33 cellular contexts compared by ENCODE assay signal in genomic region chr3:48592519-48593087, GRCh38. TPM values are rescaled to one million over a fixed set of nuclear protein-coding genes. Genes with fewer than 3 reads are reported as not detected.
DNase-seq lines count a peak whose midpoint lies in the region; ATAC-seq and TF ChIP-seq lines count a peak whose summit lies in the region.
"Had no signal": no experiment of that assay in that cellular context is flagged by ENCODE, and none has a peak within 500 bp of the region (broad histone marks: within the 10 kb centered on the region; RNA-seq: fewer than 3 reads in every experiment).

No MANE protein-coding gene starts in this region.

- POLR2A ChIA-PET in SK-N-SH (lab: Yijun Ruan, JAX) = no interaction called here
- POLR2A ChIA-PET in Panc1 (lab: Charles Lee) = no interaction called here

- in situ Hi-C loops in Panc1 (cut with HindIII; ENCODE audit: low pct_unique_long_range_greater_than_20kb, low sequenced_read_pairs) = no loop called here

- ATAC-seq in SK-N-SH treated with all-trans-retinoic acid at 6 μM for 48 hours = no peak
- no peak for ATAC-seq in Panc1
- ATAC-seq: foreskin keratinocyte; heart left ventricle; left lobe of liver; sciatic nerve; stimulated activated naive B cell treated with anti-CD40 and anti-IgM and Interleukin-4, amounts not matched to agents 10 μg/mL and 1 μg/mL and 100 μg/mL, for 72 hours had no signal

- no peak for TF ChIP-seq POLR2A in Peyer's patch (IDR thresholded peaks at IDR 0.05)

- H3K9me3 ChIP-seq in SK-N-SH (no peaks in the 10 kb centered on the region), Panc1 (ENCODE audit: control insufficient read depth, insufficient read depth, low read depth, low read length) (no peaks in the 10 kb centered on the region), smooth muscle cell (replicated peaks; ENCODE audit: low read depth) (no peaks in the 10 kb centered on the region), Peyer's patch (no peaks in the 10 kb centered on the region)
- H3K9me3 ChIP-seq: colonic mucosa, heart left ventricle had no signal

- H4K20me1 ChIP-seq in SK-N-SH (ENCODE audit: insufficient read depth) (no peaks in the 10 kb centered on the region), smooth muscle cell (ENCODE audit: low read depth) (peaks cover 48% of the 10 kb centered on the region)

- H3K36me3 ChIP-seq in SK-N-SH (replicated peaks in 1 of 2; ENCODE audit: control insufficient read depth in 1 of 2, insufficient read depth in 2 of 2, low read length in 1 of 2) (no peaks in the 10 kb centered on the region), Panc1 (ENCODE audit: control insufficient read depth, insufficient read depth, low read length) (no peaks in the 10 kb centered on the region), smooth muscle cell (ENCODE audit: low read depth) (no peaks in the 10 kb centered on the region), Peyer's patch (no peaks in the 10 kb centered on the region)
- H3K36me3 ChIP-seq: colonic mucosa had no signal

- H3K9me2 ChIP-seq in SK-N-SH = no peaks in the 10 kb centered on the region

- DNase-seq in SK-N-SH (no peak), Panc1 (ENCODE audit: low read depth, low spot score) (no peak), epithelial cell of esophagus (ENCODE audit: low read depth) (no peak), smooth muscle cell (lab: John Stamatoyannopoulos, UW; ENCODE audit: unreplicated experiment) (no peak), NCI-H2171 (lab: John Stamatoyannopoulos, UW) (no peak), Peyer's patch (no peak), dorsolateral prefrontal cortex (no peak)
- DNase-seq: activated naive CD4-positive, alpha-beta T cell treated with anti-CD3 and anti-CD28 coated beads, Interleukin-2, amount 10 ng/mL, durations not matched to agents 7 days and 5 days; amniotic stem cell; colonic mucosa; effector memory CD4-positive, alpha-beta T cell; foreskin keratinocyte; GOT3; heart left ventricle; NCI-H1105 treated with DMSO at 0.1 percent for 48 hours; NCI-H2029; NCI-H2227 treated with DMSO at 0.1 percent for 48 hours; stimulated activated CD4-positive, alpha-beta T cell treated with anti-CD3 and anti-CD28 coated beads, Interleukin-15, amount 100 ng/mL, for 24 hours; stimulated activated naive B cell treated with anti-CD40 and anti-IgM and Interleukin-4, amounts not matched to agents 10 μg/mL and 1 μg/mL and 100 μg/mL, for 72 hours; SW 1271; T1000 had no signal

- peaks cover 19% of the 10 kb centered on the region for H3F3A ChIP-seq in SK-N-SH (replicated peaks; ENCODE audit: insufficient read depth)
- peaks cover 16% of the 10 kb centered on the region for H3F3A ChIP-seq in smooth muscle cell (ENCODE audit: low read depth)

- H3K4me2 ChIP-seq in SK-N-SH (no peak overlapping the region), smooth muscle cell (peak overlapping the region; percentile 77)

- H3K27ac ChIP-seq in SK-N-SH (ENCODE audit: low read depth in 2 of 2, low read length in 1 of 2) (no peak overlapping the region), Panc1 (ENCODE audit: low read length) (no peak overlapping the region), smooth muscle cell (ENCODE audit: low read depth) (no peak overlapping the region), Peyer's patch (no peak overlapping the region), dorsolateral prefrontal cortex (no peak overlapping the region)
- H3K27ac ChIP-seq: 22Rv1, colonic mucosa, foreskin keratinocyte, heart left ventricle had no signal

- no peak for TF ChIP-seq EP300 in SK-N-SH (IDR thresholded peaks at IDR 0.05; ENCODE audit: borderline replicate concordance in 1 of 2, low read depth in 1 of 2, low read length in 1 of 2)

- H3K79me2 ChIP-seq in SK-N-SH (ENCODE audit: insufficient read depth) (peaks cover 5% of the 10 kb centered on the region; the same call in 1 of the 2 replicates), smooth muscle cell (ENCODE audit: low read depth) (peaks cover 15% of the 10 kb centered on the region)

- H3K27me3 ChIP-seq in SK-N-SH (ENCODE audit: insufficient read depth) (no peaks in the 10 kb centered on the region), Panc1 (ENCODE audit: control insufficient read depth, insufficient read depth, low read length) (no peaks in the 10 kb centered on the region), smooth muscle cell (ENCODE audit: low read depth) (no peaks in the 10 kb centered on the region), Peyer's patch (no peaks in the 10 kb centered on the region), dorsolateral prefrontal cortex (peaks cover 0 to 10% (median 0%) of the 10 kb centered on the region in 45 donors)
- H3K27me3 ChIP-seq: foreskin keratinocyte had no signal

- 83% methylated on average over 14 of the region's 21 CpGs for WGBS in SK-N-SH (ENCODE audit: low lambda C conversion rate)
- 91% methylated on average over 21 of the region's 21 CpGs for WGBS in smooth muscle cell (ENCODE audit: low lambda C conversion rate)

- CTCF ChIA-PET in SK-N-SH (lab: Yijun Ruan, JAX) (interaction anchor here (1.1 kb wide), 1 partner anchor 35 kb away, joined by 4 read pairs; no protein-coding TSS in a partner anchor), Panc1 (lab: Charles Lee) (no interaction called here)

- H3K4me1 ChIP-seq in SK-N-SH (ENCODE audit: control insufficient read depth in 1 of 2, insufficient read depth in 2 of 2, low read depth in 1 of 2, low read length in 1 of 2) (peaks cover 12 to 19% of the 10 kb centered on the region in 2 experiments; a peak in 3 of 4 replicates), Panc1 (ENCODE audit: control insufficient read depth, insufficient read depth, low read length) (peaks cover 17% of the 10 kb centered on the region), smooth muscle cell (ENCODE audit: low read depth) (peaks cover 7% of the 10 kb centered on the region), Peyer's patch (peaks cover 0 to 20% (median 3%) of the 10 kb centered on the region in 4 donors)

- TF ChIP-seq RAD21 in SK-N-SH (IDR thresholded peaks at IDR 0.05; ENCODE audit: low read length) = no peak

- TSS peak; percentile 50 for BruUV-seq in Panc1 (replicated peaks; lab: Mats Ljungman, UMichigan)

- H2AFZ ChIP-seq in SK-N-SH (ENCODE audit: low read depth) (no peak overlapping the region), smooth muscle cell (ENCODE audit: low read depth) (no peak overlapping the region)

- intact Hi-C loops in Panc1 (cut with micrococcal nuclease; ENCODE audit: unreplicated experiment) (no loop called here), dorsolateral prefrontal cortex (cut with DNase I) (no loop called here)

- TF ChIP-seq CTCF in SK-N-SH (IDR thresholded peaks at IDR 0.05) = no peak
- TF ChIP-seq CTCF in Panc1 (IDR thresholded peaks at IDR 0.05) = no peak
- TF ChIP-seq CTCF in epithelial cell of esophagus (IDR thresholded peaks at IDR 0.05; ENCODE audit: insufficient read depth, low read depth, low read length, missing control alignments) = no peak
- TF ChIP-seq CTCF in smooth muscle cell (IDR thresholded peaks at IDR 0.05; ENCODE audit: borderline replicate concordance, insufficient read depth, poor library complexity, severe bottlenecking) = no peak
- TF ChIP-seq CTCF in Peyer's patch (IDR thresholded peaks at IDR 0.05) = no peak
- TF ChIP-seq CTCF in dorsolateral prefrontal cortex (IDR thresholded peaks at IDR 0.05 in 54 of 56, conservative IDR thresholded peaks at IDR 0.05 in 2 of 56; ENCODE audit: low read depth in 1 of 56, partially characterized antibody in 56 of 56) = no peak

- no peak overlapping the region for H3K4me3 ChIP-seq in SK-N-SH (ENCODE audit: low read depth in 2 of 2, low read length in 1 of 2)
- no peak overlapping the region for H3K4me3 ChIP-seq in Panc1 (ENCODE audit: low read depth in 2 of 2, low read length in 2 of 2)
- H3K4me3 ChIP-seq in epithelial cell of esophagus (ENCODE audit: low read length) = peak overlapping the region; percentile 77
- no peak overlapping the region for H3K4me3 ChIP-seq in smooth muscle cell
- H3K4me3 ChIP-seq in Peyer's patch = no peak overlapping the region
- no peak overlapping the region for H3K4me3 ChIP-seq in dorsolateral prefrontal cortex
- H3K4me3 ChIP-seq: colonic mucosa, heart left ventricle had no signal

- no peak overlapping the region for H3K9ac ChIP-seq in SK-N-SH
- no peak overlapping the region for H3K9ac ChIP-seq in smooth muscle cell (ENCODE audit: low read depth)

RNA-seq across cellular contexts. Expression of gene COL7A1, which starts 2.5 kb away (rescaled TPM):
- polyA plus RNA-seq in SK-N-SH (2012; rRNA removed) (7.1 and 10.8 TPM in 2 replicates), smooth muscle cell (80.7 and 173 TPM in 2 replicates)
- polyA plus RNA-seq in SK-N-SH (2012; cell fraction: cytosol; rRNA removed) = 2.2 and 2.4 TPM in 2 replicates
- 55.8 and 105 TPM in 2 replicates for polyA plus RNA-seq in SK-N-SH (2012; cell fraction: nucleus; rRNA removed)
- total RNA-seq in Panc1 (2021; ENCODE audit: unreplicated experiment) (40.0 TPM), smooth muscle cell (45.9 and 57.3 TPM in 2 replicates), Peyer's patch (100 to 1,000 TPM in 1 of 4 donors, 10 to 100 TPM in 2, 1 to 10 TPM in 1; 7.5 to 101 (median 21.7) TPM), dorsolateral prefrontal cortex (10 to 100 TPM; 10.4 to 39.7 (median 19.6) TPM)
- polyA plus RNA-seq in Panc1 (2012; ENCODE audit: insufficient read length) = 21.8 TPM
- polyA plus RNA-seq: CD4-positive, alpha-beta memory T cell; IgD-negative memory B cell had no signal

RNA-seq across cellular contexts. Expression of gene UQCRC1, which starts 16.8 kb away (rescaled TPM):
- polyA plus RNA-seq in SK-N-SH (2012; rRNA removed) = 284 and 317 TPM in 2 replicates
- 160 and 244 TPM in 2 replicates for polyA plus RNA-seq in SK-N-SH (2012; cell fraction: cytosol; rRNA removed)
- polyA plus RNA-seq in SK-N-SH (2012; cell fraction: nucleus; rRNA removed) = 311 and 334 TPM in 2 replicates
- 227 TPM for total RNA-seq in Panc1 (2021; ENCODE audit: unreplicated experiment)
- 288 TPM for polyA plus RNA-seq in Panc1 (2012; ENCODE audit: insufficient read length)
- 206 and 250 TPM in 2 replicates for total RNA-seq in smooth muscle cell
- 425 and 428 TPM in 2 replicates for polyA plus RNA-seq in smooth muscle cell
- 100 to 1,000 TPM; 313 to 857 (median 761) TPM for total RNA-seq in Peyer's patch
- 100 to 1,000 TPM in 119 of 120 experiments, 10 to 100 TPM in 1; 75.3 to 310 (median 207) TPM for total RNA-seq in dorsolateral prefrontal cortex

RNA-seq across cellular contexts. Expression of gene TMEM89, which starts 29.0 kb away (rescaled TPM):
- not detected in 2 replicates for polyA plus RNA-seq in SK-N-SH (2012; rRNA removed)
- polyA plus RNA-seq in SK-N-SH (2012; cell fraction: cytosol; rRNA removed) = not detected in 2 replicates
- polyA plus RNA-seq in SK-N-SH (2012; cell fraction: nucleus; rRNA removed) = 0.43 and 1.0 TPM in 2 replicates
- total RNA-seq in Panc1 (2021; ENCODE audit: unreplicated experiment) = not detected
- 0.34 TPM for polyA plus RNA-seq in Panc1 (2012; ENCODE audit: insufficient read length)
- not detected in 2 replicates for total RNA-seq in smooth muscle cell
- 0.25 and 0.47 TPM in 2 replicates for polyA plus RNA-seq in smooth muscle cell
- total RNA-seq in Peyer's patch = not detected
- total RNA-seq in dorsolateral prefrontal cortex = not detected
- total RNA-seq: activated T-helper 1 cell treated with anti-CD3 and anti-CD28 coated beads, Interleukin-12 subunit alpha, Interleukin-12 subunit beta, Interleukin-2, Interleukin-4 antibody, amounts not matched to agents 30 ng/mL and 10 ng/mL and 1 ng/mL, durations not matched to agents 14 hours and 24 hours and 36 hours; CD4-positive, alpha-beta memory T cell; heart left ventricle; left lobe of liver; M059J; mesenteric fat pad; progenitor cell of endocrine pancreas; sciatic nerve; ureter had no signal
- polyA plus RNA-seq: CD4-positive, alpha-beta memory T cell; esophagus; heart left ventricle; IgD-negative memory B cell had no signal

RNA-seq across cellular contexts. Expression of gene UCN2, which starts 29.0 kb away (rescaled TPM):
- polyA plus RNA-seq in SK-N-SH (2012; rRNA removed) (0.50 and 0.69 TPM in 2 replicates), smooth muscle cell (4.3 and 11.6 TPM in 2 replicates)
- 0.15 and 0.22 TPM in 2 replicates for polyA plus RNA-seq in SK-N-SH (2012; cell fraction: cytosol; rRNA removed)
- polyA plus RNA-seq in SK-N-SH (2012; cell fraction: nucleus; rRNA removed) = 2.7 and 4.1 TPM in 2 replicates
- total RNA-seq in Panc1 (2021; ENCODE audit: unreplicated experiment) (1.8 TPM), smooth muscle cell (6.1 and 7.0 TPM in 2 replicates), Peyer's patch (1 to 10 TPM in 1 of 4 donors, not detected in 3; 1.7 TPM), dorsolateral prefrontal cortex (1 to 10 TPM in 3 of 120 experiments, under 1 TPM in 39, not detected in 78; 0.31 to 2.3 (median 0.45) TPM)
- 0.64 TPM for polyA plus RNA-seq in Panc1 (2012; ENCODE audit: insufficient read length)
- total RNA-seq: CD4-positive, alpha-beta memory T cell; colonic mucosa; left lobe of liver; mesenteric fat pad; sciatic nerve had no signal
- polyA plus RNA-seq: CD4-positive, alpha-beta memory T cell; IgD-negative memory B cell had no signal

RNA-seq across cellular contexts. Expression of gene PFKFB4, which starts 36.0 kb away (rescaled TPM):
- polyA plus RNA-seq in SK-N-SH (2012; rRNA removed) = 5.7 and 6.7 TPM in 2 replicates
- 3.2 and 4.1 TPM in 2 replicates for polyA plus RNA-seq in SK-N-SH (2012; cell fraction: cytosol; rRNA removed)
- polyA plus RNA-seq in SK-N-SH (2012; cell fraction: nucleus; rRNA removed) = 14.3 and 15.3 TPM in 2 replicates
- total RNA-seq in Panc1 (2021; ENCODE audit: unreplicated experiment) = 6.0 TPM
- polyA plus RNA-seq in Panc1 (2012; ENCODE audit: insufficient read length) = 13.5 TPM
- 41.4 and 48.8 TPM in 2 replicates for total RNA-seq in smooth muscle cell
- 37.4 and 47.7 TPM in 2 replicates for polyA plus RNA-seq in smooth muscle cell
- total RNA-seq in Peyer's patch = 100 to 1,000 TPM in 1 of 4 donors, 10 to 100 TPM in 3; 14.0 to 131 (median 74.5) TPM
- total RNA-seq in dorsolateral prefrontal cortex = 10 to 100 TPM in 99 of 120 experiments, 1 to 10 TPM in 21; 5.9 to 24.4 (median 12.7) TPM
